14 cellular contexts compared by ENCODE assay signal in genomic region chr6:2807342-2808090, GRCh38. TPM values are rescaled to one million over a fixed set of nuclear protein-coding genes. Genes with fewer than 3 reads are reported as not detected.
A peak's percentile ranks its signal among the peaks of the same experiment; 100 is the strongest.
DNase-seq lines count a peak whose midpoint lies in the region; TF ChIP-seq lines count a peak whose summit lies in the region.
"Had no signal": no experiment of that assay in that cellular context is flagged by ENCODE, and none has a peak within 500 bp of the region (broad histone marks: within the 10 kb centered on the region; RNA-seq: fewer than 3 reads in every experiment).

No MANE protein-coding gene starts in this region.

- H3K36me3 ChIP-seq in mammary epithelial cell (ENCODE audit: insufficient read depth, low read length) (no peaks in the 10 kb centered on the region), breast epithelium (no peaks in the 10 kb centered on the region), esophagus muscularis mucosa (no peaks in the 10 kb centered on the region), liver (ENCODE audit: control insufficient read depth in 4 of 4, insufficient read depth in 3 of 4, low read depth in 1 of 4, low read length in 3 of 4) (no peaks in the 10 kb centered on the region), tibial artery (no peaks in the 10 kb centered on the region), endodermal cell (ENCODE audit: control insufficient read depth, insufficient read depth, low read length) (no peaks in the 10 kb centered on the region)

- no peak for TF ChIP-seq EP300 in esophagus muscularis mucosa (IDR thresholded peaks at IDR 0.05)

- no peak overlapping the region for H3K27ac Mint-ChIP-seq in endodermal cell
- H3K27ac Mint-ChIP-seq: activated CD8-positive, alpha-beta T cell treated with anti-CD3 and anti-CD28 coated beads for 36 hours; activated T-helper 2 cell treated with anti-CD3 and anti-CD28 coated beads, Interferon-gamma antibody, Interleukin-2, Interleukin-4, amounts not matched to agents 10 μg/mL and 5 μg/mL and 100 μg/mL, durations not matched to agents 14 hours and 24 hours and 36 hours; CD8-positive, alpha-beta T cell; stimulated activated effector memory CD8-positive, alpha-beta T cell treated with anti-CD3 and anti-CD28 coated beads, Interleukin-12 subunit alpha, Interleukin-12 subunit beta, amount 100 ng/mL, for 72 hours had no signal

- in situ Hi-C loops in mammary epithelial cell (cut with MboI; ENCODE audit: low sequenced_read_pairs in 2 of 2), result no loop called here

- H3K9me3 Mint-ChIP-seq in endodermal cell, result no peaks in the 10 kb centered on the region
- H3K9me3 Mint-ChIP-seq: activated CD8-positive, alpha-beta T cell treated with anti-CD3 and anti-CD28 coated beads for 36 hours; activated T-helper 2 cell treated with anti-CD3 and anti-CD28 coated beads, Interferon-gamma antibody, Interleukin-2, Interleukin-4, amounts not matched to agents 10 μg/mL and 5 μg/mL and 100 μg/mL, durations not matched to agents 14 hours and 24 hours and 36 hours; CD8-positive, alpha-beta T cell; stimulated activated effector memory CD8-positive, alpha-beta T cell treated with anti-CD3 and anti-CD28 coated beads, Interleukin-12 subunit alpha, Interleukin-12 subunit beta, amount 100 ng/mL, for 72 hours had no signal

- no peaks in the 10 kb centered on the region for H3K27me3 Mint-ChIP-seq in endodermal cell (ENCODE audit: insufficient read depth)
- H3K27me3 Mint-ChIP-seq: activated CD8-positive, alpha-beta T cell treated with anti-CD3 and anti-CD28 coated beads for 36 hours had no signal

- no peak overlapping the region for H3K4me3 ChIP-seq in mammary epithelial cell (replicated peaks in 1 of 3; ENCODE audit: insufficient read depth in 1 of 3, low read depth in 2 of 3, low read length in 3 of 3)
- H3K4me3 ChIP-seq in breast epithelium, result no peak overlapping the region
- H3K4me3 ChIP-seq in esophagus muscularis mucosa, result no peak overlapping the region
- H3K4me3 ChIP-seq in liver (ENCODE audit: low read depth in 1 of 3, low read length in 3 of 3), result no peak overlapping the region
- H3K4me3 ChIP-seq in tibial artery, result no peak overlapping the region
- H3K4me3 ChIP-seq in endodermal cell (ENCODE audit: low read length), result no peak overlapping the region

- H3K4me1 ChIP-seq in mammary epithelial cell (ENCODE audit: insufficient read depth, low read length) (peaks cover 39% of the 10 kb centered on the region), breast epithelium (no peaks in the 10 kb centered on the region), esophagus muscularis mucosa (peaks cover 0 to 5% (median 0%) of the 10 kb centered on the region in 4 donors), liver (ENCODE audit: control insufficient read depth in 4 of 4, insufficient read depth in 4 of 4, low read length in 3 of 4) (peaks cover 0 to 2% (median 0%) of the 10 kb centered on the region in 4 donors), tibial artery (peaks cover 0 to 38% (median 12%) of the 10 kb centered on the region in 4 donors), endodermal cell (ENCODE audit: control insufficient read depth, insufficient read depth, low read length) (no peaks in the 10 kb centered on the region)

- no peaks in the 10 kb centered on the region for H3K36me3 Mint-ChIP-seq in endodermal cell (ENCODE audit: low read depth)
- H3K36me3 Mint-ChIP-seq: CD8-positive, alpha-beta T cell; stimulated activated effector memory CD8-positive, alpha-beta T cell treated with anti-CD3 and anti-CD28 coated beads, Interleukin-12 subunit alpha, Interleukin-12 subunit beta, amount 100 ng/mL, for 72 hours had no signal

- H3K27ac ChIP-seq in mammary epithelial cell (ENCODE audit: insufficient read depth, low read depth, low read length), result no peak overlapping the region
- no peak overlapping the region for H3K27ac ChIP-seq in breast epithelium
- H3K27ac ChIP-seq in esophagus muscularis mucosa (replicated peaks in 1 of 4), result no peak overlapping the region
- no peak overlapping the region for H3K27ac ChIP-seq in liver (ENCODE audit: low read depth in 1 of 2, low read length in 2 of 2)
- peak overlapping the region; percentile 17 to 29 for H3K27ac ChIP-seq in tibial artery
- H3K27ac ChIP-seq in endodermal cell (ENCODE audit: low read depth, low read length), result no peak overlapping the region

- CTCF ChIA-PET in mammary epithelial cell (lab: Charles Lee; ENCODE audit: low non-redundant PET), result no interaction called here

- no peaks in the 10 kb centered on the region for H3K27me3 ChIP-seq in mammary epithelial cell (ENCODE audit: insufficient read depth, low read length)
- H3K27me3 ChIP-seq in breast epithelium, result no peaks in the 10 kb centered on the region
- H3K27me3 ChIP-seq in esophagus muscularis mucosa, result no peaks in the 10 kb centered on the region
- H3K27me3 ChIP-seq in liver (ENCODE audit: control insufficient read depth in 4 of 4, insufficient read depth in 4 of 4, low read length in 3 of 4), result no peaks in the 10 kb centered on the region
- H3K27me3 ChIP-seq in tibial artery, result no peaks in the 10 kb centered on the region
- H3K27me3 ChIP-seq in endodermal cell (ENCODE audit: control insufficient read depth, insufficient read depth, low read length, poor library complexity, severe bottlenecking), result no peaks in the 10 kb centered on the region

- DNase-seq in mammary epithelial cell, result peak; percentile 56
- no peak for DNase-seq in breast epithelium (ENCODE audit: low spot score in 2 of 2)
- DNase-seq in esophagus muscularis mucosa (ENCODE audit: extremely low spot score), result peak; percentile 66
- DNase-seq in tibial artery, result no peak
- no peak for DNase-seq in endodermal cell
- no peak for DNase-seq in NCI-H1092 treated with DMSO at 0.1 percent for 48 hours (lab: John Stamatoyannopoulos, UW)
- no peak for DNase-seq in Kasumi-1 (lab: John Stamatoyannopoulos, UW)
- DNase-seq: activated CD8-positive, alpha-beta T cell treated with anti-CD3 and anti-CD28 coated beads for 36 hours; CD8-positive, alpha-beta T cell; kidney glomerular epithelial cell; NCI-H2081 treated with DMSO at 0.1 percent for 48 hours had no signal

- 89% methylated on average over 9 of the region's 9 CpGs for WGBS in mammary epithelial cell (ENCODE audit: low coverage, missing lambda C conversion rate)
- 71% methylated on average over 9 of the region's 9 CpGs for WGBS in esophagus muscularis mucosa
- WGBS in liver, result 76% methylated on average over 9 of the region's 9 CpGs
- 80% methylated on average over 8 to 9 of the region's 9 CpGs for whole genome bisulfite sequencing in endodermal cell (ENCODE audit: insufficient coverage in 1 of 2, insufficient read length in 1 of 2), 2 experiments

- BruUV-seq in mammary epithelial cell (replicated peaks; lab: Mats Ljungman, UMichigan), result no TSS peak

- TF ChIP-seq POLR2A in breast epithelium (IDR thresholded peaks at IDR 0.05), result no peak
- no peak for TF ChIP-seq POLR2A in esophagus muscularis mucosa (IDR thresholded peaks at IDR 0.05; ENCODE audit: low read depth)

- no peaks in the 10 kb centered on the region for H3K4me1 Mint-ChIP-seq in endodermal cell

- H4K20me1 ChIP-seq in mammary epithelial cell (ENCODE audit: insufficient read depth, low read length), result no peaks in the 10 kb centered on the region

- no peak overlapping the region for H2AFZ ChIP-seq in mammary epithelial cell (ENCODE audit: low read depth, low read length)

- intact Hi-C loops in mammary epithelial cell (cut with micrococcal nuclease), result no loop called here
- intact Hi-C loops in breast epithelium (cut with DNase I; ENCODE audit: low total_unique reads), result no loop called here
- intact Hi-C loops in esophagus muscularis mucosa (cut with DNase I), result no loop called here
- intact Hi-C loops in tibial artery (cut with DNase I; ENCODE audit: low total_unique reads), result no loop called here

- TF ChIP-seq RAD21 in liver (IDR thresholded peaks at IDR 0.05), result no peak

- no peak for TF ChIP-seq CTCF in mammary epithelial cell (conservative IDR thresholded peaks at IDR 0.05 in 1 of 2, IDR thresholded peaks at IDR 0.05 in 1 of 2; ENCODE audit: extremely low read depth in 1 of 2, insufficient read depth in 1 of 2, low read depth in 1 of 2, low read length in 2 of 2)
- TF ChIP-seq CTCF in breast epithelium (IDR thresholded peaks at IDR 0.05), result no peak
- no peak for TF ChIP-seq CTCF in esophagus muscularis mucosa (IDR thresholded peaks at IDR 0.05)
- TF ChIP-seq CTCF in liver (IDR thresholded peaks at IDR 0.05; ENCODE audit: low read depth, low read length, missing input control), result no peak
- no peak for TF ChIP-seq CTCF in tibial artery (IDR thresholded peaks at IDR 0.05)
- no peak for TF ChIP-seq CTCF in endodermal cell (conservative IDR thresholded peaks at IDR 0.05)

- dilution Hi-C loops in mammary epithelial cell (cut with HindIII; ENCODE audit: low sequenced_read_pairs), result no loop called here

- H3K4me3 Mint-ChIP-seq in endodermal cell, result no peak overlapping the region
- H3K4me3 Mint-ChIP-seq: activated CD8-positive, alpha-beta T cell treated with anti-CD3 and anti-CD28 coated beads for 36 hours; CD8-positive, alpha-beta T cell; stimulated activated effector memory CD8-positive, alpha-beta T cell treated with anti-CD3 and anti-CD28 coated beads, Interleukin-12 subunit alpha, Interleukin-12 subunit beta, amount 100 ng/mL, for 72 hours had no signal

- no peaks in the 10 kb centered on the region for H3K79me2 ChIP-seq in mammary epithelial cell (ENCODE audit: insufficient read depth, low read length)

- H3K9ac ChIP-seq in mammary epithelial cell (ENCODE audit: insufficient read depth, low read length) (no peak overlapping the region), liver (ENCODE audit: low read depth in 1 of 2, low read length in 2 of 2) (no peak overlapping the region), endodermal cell (ENCODE audit: extremely low read depth, low read length, poor library complexity, severe bottlenecking) (no peak overlapping the region)

- H3K9me3 ChIP-seq in mammary epithelial cell (replicated peaks; ENCODE audit: insufficient read depth, low read length) (no peaks in the 10 kb centered on the region), breast epithelium (no peaks in the 10 kb centered on the region), esophagus muscularis mucosa (no peaks in the 10 kb centered on the region), liver (ENCODE audit: control insufficient read depth in 4 of 4, low read length in 3 of 4) (no peaks in the 10 kb centered on the region), tibial artery (no peaks in the 10 kb centered on the region), endodermal cell (ENCODE audit: control insufficient read depth, low read length) (no peaks in the 10 kb centered on the region)

- H3K4me2 ChIP-seq in mammary epithelial cell (ENCODE audit: insufficient read depth, low read depth, low read length), result peak overlapping the region; percentile 2

RNA-seq across cellular contexts. Expression of gene SERPINB1, which starts 34.1 kb away (rescaled TPM):
- 10 to 100 TPM; 17.0 to 40.0 TPM for total RNA-seq in mammary epithelial cell
- polyA plus RNA-seq in mammary epithelial cell, result 91.9 TPM
- polyA minus RNA-seq in mammary epithelial cell, result 37.4 TPM
- total RNA-seq in breast epithelium, result 10 to 100 TPM; 35.1 to 53.6 (median 51.8) TPM
- 100 to 1,000 TPM in 1 of 4 donors, 10 to 100 TPM in 3; 23.3 to 123 (median 29.9) TPM for total RNA-seq in esophagus muscularis mucosa
- total RNA-seq in liver, result 10 to 100 TPM; 14.8 to 34.3 TPM
- polyA plus RNA-seq in liver, result 10 to 100 TPM; 12.5 to 22.3 TPM
- 10 to 100 TPM; 30.6 to 38.5 TPM for total RNA-seq in endodermal cell
- 14.1 TPM for polyA plus RNA-seq in endodermal cell (2013, experiment 1 of 2)
- polyA plus RNA-seq in endodermal cell (2013, experiment 2 of 2), result 18.4 TPM

RNA-seq across cellular contexts. Expression of gene WRNIP1, which starts 42.3 kb away (rescaled TPM):
- total RNA-seq in mammary epithelial cell (10 to 100 TPM; 43.3 to 46.0 TPM), breast epithelium (10 to 100 TPM; 40.6 to 62.3 (median 59.3) TPM), esophagus muscularis mucosa (10 to 100 TPM; 55.2 to 77.2 (median 63.7) TPM), liver (10 to 100 TPM; 27.8 to 32.7 TPM), endodermal cell (10 to 100 TPM; 30.8 to 33.2 TPM)
- polyA plus RNA-seq in mammary epithelial cell (58.5 TPM), liver (10 to 100 TPM in 1 of 2 donors, 1 to 10 TPM in 1; 10.0 to 20.0 TPM)
- polyA minus RNA-seq in mammary epithelial cell, result 44.7 TPM
- 29.7 TPM for polyA plus RNA-seq in endodermal cell (2013, experiment 1 of 2)
- 28.8 TPM for polyA plus RNA-seq in endodermal cell (2013, experiment 2 of 2)

RNA-seq across cellular contexts. Expression of gene MYLK4, which starts 56.8 kb away (rescaled TPM):
- under 1 TPM; 0.31 to 0.33 TPM for total RNA-seq in mammary epithelial cell
- 0.12 TPM for polyA plus RNA-seq in mammary epithelial cell
- not detected for polyA minus RNA-seq in mammary epithelial cell
- total RNA-seq in breast epithelium, result 1 to 10 TPM; 1.3 to 1.9 (median 1.4) TPM
- total RNA-seq in esophagus muscularis mucosa, result under 1 TPM; 0.33 to 0.45 (median 0.38) TPM
- under 1 TPM; 0.59 to 0.65 TPM for total RNA-seq in liver
- polyA plus RNA-seq in liver, result under 1 TPM; 0.07 to 0.18 TPM
- total RNA-seq in endodermal cell, result under 1 TPM; 0.18 to 0.20 TPM
- polyA plus RNA-seq in endodermal cell (2013, experiment 1 of 2), result 0.21 TPM
- 0.08 TPM for polyA plus RNA-seq in endodermal cell (2013, experiment 2 of 2)

Comparison
In these comparisons a context has a peak if more than half of its experiments do, and no peak if none do; other contexts are left out.
1. DNase-seq: peak in mammary epithelial cell (single experiment) and esophagus muscularis mucosa (single experiment); none in breast epithelium (0 of 2), tibial artery (0 of 2), endodermal cell (single experiment), NCI-H1092 treated with DMSO at 0.1 percent for 48 hours (single experiment) and Kasumi-1 (0 of 2).
2. H3K27ac ChIP-seq: peak in tibial artery (2 of 2); none in mammary epithelial cell (single experiment), breast epithelium (0 of 2), esophagus muscularis mucosa (0 of 4), liver (0 of 2) and endodermal cell (single experiment).